ENCODE assay signal across 23 cellular contexts in genomic region chr16:47047804-47048203, GRCh38.
"Had no signal": no experiment of that assay in that cellular context is flagged by ENCODE, and none has a peak within 500 bp of the region (broad histone marks: within the 10 kb centered on the region; RNA-seq: fewer than 3 reads in every experiment).

No MANE protein-coding gene starts in this region.

- H3K4me3 Mint-ChIP-seq: activated CD4-positive, alpha-beta memory T cell treated with anti-CD3 and anti-CD28 coated beads for 36 hours; activated CD4-positive, alpha-beta T cell treated with anti-CD3 and anti-CD28 coated beads, Interleukin-2, amount 10 ng/mL, durations not matched to agents 7 days and 5 days; activated naive CD4-positive, alpha-beta T cell treated with anti-CD3 and anti-CD28 coated beads, Interleukin-2, amount 10 ng/mL, durations not matched to agents 7 days and 5 days; activated naive CD8-positive, alpha-beta T cell treated with anti-CD3 and anti-CD28 coated beads for 36 hours; activated T-cell treated with anti-CD3 and anti-CD28 coated beads, Interleukin-2, amount 50 U/mL, for 4 hours had no signal

- H3K4me3 ChIP-seq: SK-N-MC had no signal

- H3K9me3 Mint-ChIP-seq: activated CD4-positive, alpha-beta memory T cell treated with anti-CD3 and anti-CD28 coated beads for 36 hours; activated CD4-positive, alpha-beta T cell treated with anti-CD3 and anti-CD28 coated beads, Interleukin-2, amount 10 ng/mL, durations not matched to agents 7 days and 5 days; activated naive CD4-positive, alpha-beta T cell treated with anti-CD3 and anti-CD28 coated beads, Interleukin-2, amount 10 ng/mL, durations not matched to agents 7 days and 5 days; activated naive CD8-positive, alpha-beta T cell treated with anti-CD3 and anti-CD28 coated beads for 36 hours; activated T-cell treated with anti-CD3 and anti-CD28 coated beads, Interleukin-2, amount 50 U/mL, for 4 hours; activated T-helper 2 cell treated with anti-CD3 and anti-CD28 coated beads, Interferon-gamma antibody, Interleukin-2, Interleukin-4, amounts not matched to agents 10 μg/mL and 5 μg/mL and 100 μg/mL, durations not matched to agents 14 hours and 24 hours and 36 hours had no signal

- H3K27me3 Mint-ChIP-seq: activated CD4-positive, alpha-beta memory T cell treated with anti-CD3 and anti-CD28 coated beads for 36 hours; activated CD4-positive, alpha-beta T cell treated with anti-CD3 and anti-CD28 coated beads, Interleukin-2, amount 10 ng/mL, durations not matched to agents 7 days and 5 days; activated naive CD8-positive, alpha-beta T cell treated with anti-CD3 and anti-CD28 coated beads for 36 hours had no signal

- ATAC-seq: activated T-cell treated with anti-CD3 and anti-CD28 coated beads, Interleukin-2, amount 50 U/mL, for 4 hours; Panc1; Right ventricle myocardium inferior had no signal

- H3K27ac ChIP-seq: SK-N-MC, VCaP had no signal

- DNase-seq: activated CD4-positive, alpha-beta memory T cell treated with anti-CD3 and anti-CD28 coated beads for 36 hours; activated CD4-positive, alpha-beta T cell treated with anti-CD3 and anti-CD28 coated beads, Interleukin-2, amount 10 ng/mL, durations not matched to agents 7 days and 5 days; activated CD4-positive, CD25-positive, alpha-beta regulatory T cell; activated CD8-positive, alpha-beta memory T cell treated with anti-CD3 and anti-CD28 coated beads for 24 hours; activated gamma-delta T cell treated with Interleukin-2 at 50 U/mL for 16 hours; activated naive CD4-positive, alpha-beta T cell treated with anti-CD3 and anti-CD28 coated beads, Interleukin-2, amount 10 ng/mL, durations not matched to agents 7 days and 5 days; activated naive CD8-positive, alpha-beta T cell treated with anti-CD3 and anti-CD28 coated beads for 36 hours; activated T-cell treated with anti-CD3 and anti-CD28 coated beads, Interleukin-2, amount 50 U/mL, for 4 hours; cerebellar nuclear complex; MM.1S; NCI-H146; NCI-H187 treated with DMSO at 0.1 percent for 48 hours; NCI-H2081 treated with DMSO at 0.1 percent for 48 hours; NCI-H446; NCI-H524; OCI-M1; RPMI8226; T-helper 1 cell had no signal

- H3K36me3 Mint-ChIP-seq: activated CD4-positive, alpha-beta memory T cell treated with anti-CD3 and anti-CD28 coated beads for 36 hours; activated naive CD4-positive, alpha-beta T cell treated with anti-CD3 and anti-CD28 coated beads, Interleukin-2, amount 10 ng/mL, durations not matched to agents 7 days and 5 days; activated naive CD8-positive, alpha-beta T cell treated with anti-CD3 and anti-CD28 coated beads for 36 hours had no signal

- H3K27ac Mint-ChIP-seq: activated CD4-positive, alpha-beta memory T cell treated with anti-CD3 and anti-CD28 coated beads for 36 hours; activated CD4-positive, alpha-beta T cell treated with anti-CD3 and anti-CD28 coated beads, Interleukin-2, amount 10 ng/mL, durations not matched to agents 7 days and 5 days; activated naive CD4-positive, alpha-beta T cell treated with anti-CD3 and anti-CD28 coated beads, Interleukin-2, amount 10 ng/mL, durations not matched to agents 7 days and 5 days; activated naive CD8-positive, alpha-beta T cell treated with anti-CD3 and anti-CD28 coated beads for 36 hours; activated T-helper 2 cell treated with anti-CD3 and anti-CD28 coated beads, Interferon-gamma antibody, Interleukin-2, Interleukin-4, amounts not matched to agents 10 μg/mL and 5 μg/mL and 100 μg/mL, durations not matched to agents 14 hours and 24 hours and 36 hours had no signal
